1 cellular context compared by ENCODE assay signal in the genomic region with DNA sequence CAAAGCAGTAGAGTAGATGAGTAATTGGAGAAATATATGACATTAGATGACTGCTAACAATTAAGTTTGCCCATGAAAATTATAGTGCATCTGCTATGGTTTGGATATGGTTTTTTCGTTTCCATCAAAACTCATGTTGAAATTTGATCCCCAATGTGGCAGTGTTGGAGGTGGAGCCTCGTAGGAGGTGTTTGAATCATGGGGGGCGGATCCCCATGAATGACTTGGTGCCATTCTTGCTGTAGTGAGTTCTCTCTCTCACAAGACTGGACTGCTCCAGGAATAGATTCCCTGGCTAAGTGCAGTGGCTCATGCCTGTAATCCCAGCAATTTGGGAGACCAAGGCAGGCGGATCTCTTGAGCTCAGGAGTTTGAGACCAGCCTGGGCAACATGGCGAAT.
TF ChIP-seq lines count a peak whose summit lies in the region.

No MANE protein-coding gene starts in this region.

TF ChIP-seq in HCT116, 20 proteins besides CTCF, POLR2A, EP300 and RAD21:
- no peak for TF ChIP-seq JUND (IDR thresholded peaks at IDR 0.05)
- TF ChIP-seq ZFX (IDR thresholded peaks at IDR 0.05), result no peak
- TF ChIP-seq EZH2phosphoT487 (IDR thresholded peaks at IDR 0.05; ENCODE audit: borderline replicate concordance), result no peak
- TF ChIP-seq EGR1 (IDR thresholded peaks at IDR 0.05; ENCODE audit: low read depth), result no peak
- no peak for TF ChIP-seq POLR2AphosphoS5 (IDR thresholded peaks at IDR 0.05; ENCODE audit: low read depth, low read length)
- TF ChIP-seq ELF1 (IDR thresholded peaks at IDR 0.05; ENCODE audit: borderline replicate concordance, low read depth), result no peak
- no peak for TF ChIP-seq EZH2 (IDR thresholded peaks at IDR 0.05)
- no peak for TF ChIP-seq CEBPB (IDR thresholded peaks at IDR 0.05; ENCODE audit: low read depth)
